1 cellular context compared by ENCODE assay signal in the genomic region with DNA sequence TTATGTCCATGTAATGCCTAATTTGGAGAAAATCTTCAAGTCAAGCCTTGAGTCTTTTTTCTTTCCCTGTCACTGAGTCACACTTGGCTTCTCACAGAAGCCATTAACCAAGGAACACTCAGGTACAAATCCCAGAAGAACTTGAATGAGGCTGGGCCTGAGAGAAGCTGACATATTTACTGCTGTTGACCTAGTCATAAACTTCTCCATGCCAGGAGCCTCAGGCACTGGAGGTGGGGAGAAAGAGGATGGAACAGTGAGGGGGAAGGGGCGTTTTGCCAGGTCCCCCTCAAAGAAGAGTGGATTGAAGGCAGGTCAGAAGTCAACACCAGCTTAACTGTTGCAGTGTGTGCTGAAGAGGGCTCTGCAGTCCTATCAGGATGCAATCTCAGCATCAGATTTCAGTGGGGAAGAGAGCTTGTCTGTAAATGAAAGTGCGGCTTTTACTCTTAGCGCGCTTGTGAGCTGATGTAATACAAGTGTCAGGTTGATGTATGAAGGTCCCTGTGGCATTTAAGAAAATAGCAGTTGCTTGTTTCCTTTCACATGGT.
TF ChIP-seq lines count a peak whose summit lies in the region.

No MANE protein-coding gene starts in this region.

TF ChIP-seq in SK-N-SH, 30 proteins besides CTCF, POLR2A, EP300 and RAD21 (continued from another document):
- TF ChIP-seq, protein P1, sequence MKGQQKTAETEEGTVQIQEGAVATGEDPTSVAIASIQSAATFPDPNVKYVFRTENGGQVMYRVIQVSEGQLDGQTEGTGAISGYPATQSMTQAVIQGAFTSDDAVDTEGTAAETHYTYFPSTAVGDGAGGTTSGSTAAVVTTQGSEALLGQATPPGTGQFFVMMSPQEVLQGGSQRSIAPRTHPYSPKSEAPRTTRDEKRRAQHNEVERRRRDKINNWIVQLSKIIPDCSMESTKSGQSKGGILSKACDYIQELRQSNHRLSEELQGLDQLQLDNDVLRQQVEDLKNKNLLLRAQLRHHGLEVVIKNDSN (IDR thresholded peaks at IDR 0.05; ENCODE audit: borderline replicate concordance, low read depth), result no peak
